In the genomic region with DNA sequence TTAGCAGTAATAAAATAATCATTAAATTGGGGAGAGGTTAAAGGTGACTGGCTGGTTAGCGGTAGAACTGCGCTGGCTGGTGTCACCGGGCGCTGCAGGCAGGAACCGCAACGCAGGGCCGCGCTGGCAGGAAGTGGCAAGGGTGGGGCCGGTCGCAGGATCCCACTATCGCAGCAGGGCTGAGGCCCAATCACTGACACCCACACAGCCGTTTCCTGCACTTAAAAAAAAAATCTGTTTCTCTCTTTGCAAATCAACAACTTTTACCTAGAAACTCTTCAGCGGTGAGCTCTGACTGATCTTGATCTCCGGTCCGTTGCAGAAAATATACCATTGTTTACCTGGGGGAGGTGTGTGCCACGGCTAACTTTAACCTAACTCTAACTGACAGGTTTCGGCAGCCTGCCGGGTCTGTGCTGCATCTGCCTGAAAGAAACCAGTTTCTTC, we compare ENCODE assay signal across 8 cellular contexts. TPM values are rescaled to one million over a fixed set of nuclear protein-coding genes. Genes with fewer than 3 reads are reported as not detected.
A peak's percentile ranks its signal among the peaks of the same experiment; 100 is the strongest.
DNase-seq lines count a peak whose midpoint lies in the region; ATAC-seq lines count a peak whose summit lies in the region.

No MANE protein-coding gene starts in this region.

- intact Hi-C loops in sciatic nerve (cut with DNase I), result no loop called here

- ATAC-seq in GM18873 (IDR thresholded peaks at IDR 0.05; ENCODE audit: low FRiP score, unreplicated experiment), result peak; percentile 47
- peak; percentile 47 for ATAC-seq in HG03066 (IDR thresholded peaks at IDR 0.05; ENCODE audit: low read depth, unreplicated experiment)
- no peak for ATAC-seq in sciatic nerve

- DNase-seq in activated CD4-positive, CD25-positive, alpha-beta regulatory T cell (lab: John Stamatoyannopoulos, UW), result peak; percentile 56 to 89 (median 73)
- peak; percentile 70 for DNase-seq in effector CD8-positive, alpha-beta T cell (lab: John Stamatoyannopoulos, UW)
- DNase-seq in stimulated activated CD4-positive, alpha-beta T cell treated with anti-CD3 and anti-CD28 coated beads, Interleukin-4, amount 100 ng/mL, for 48 hours (ENCODE audit: low read depth in 2 of 2), result peak; percentile 70 to 75
- DNase-seq in SK-N-DZ (ENCODE audit: low spot score) (no peak), NCI-H1092 (lab: John Stamatoyannopoulos, UW) (no peak), sciatic nerve (ENCODE audit: low spot score) (no peak)

RNA-seq across cellular contexts. Expression of gene KLF2, which starts 46.9 kb away (rescaled TPM):
- polyA plus RNA-seq in SK-N-DZ (2014; cell fraction: cytosol; rRNA removed), result not detected in 2 replicates
- not detected in 2 replicates for polyA plus RNA-seq in SK-N-DZ (2014; cell fraction: nucleus; rRNA removed)
- total RNA-seq in sciatic nerve, result 105 TPM

Comparison
In these comparisons a context has a peak if more than half of its experiments do, and no peak if none do; other contexts are left out.
1. DNase-seq: peak in activated CD4-positive, CD25-positive, alpha-beta regulatory T cell (4 of 4), effector CD8-positive, alpha-beta T cell (single experiment) and stimulated activated CD4-positive, alpha-beta T cell treated with anti-CD3 and anti-CD28 coated beads, Interleukin-4, amount 100 ng/mL, for 48 hours (2 of 2); none in SK-N-DZ (single experiment), NCI-H1092 (single experiment) and sciatic nerve (single experiment).